14 cellular contexts compared by ENCODE assay signal in the genomic region with DNA sequence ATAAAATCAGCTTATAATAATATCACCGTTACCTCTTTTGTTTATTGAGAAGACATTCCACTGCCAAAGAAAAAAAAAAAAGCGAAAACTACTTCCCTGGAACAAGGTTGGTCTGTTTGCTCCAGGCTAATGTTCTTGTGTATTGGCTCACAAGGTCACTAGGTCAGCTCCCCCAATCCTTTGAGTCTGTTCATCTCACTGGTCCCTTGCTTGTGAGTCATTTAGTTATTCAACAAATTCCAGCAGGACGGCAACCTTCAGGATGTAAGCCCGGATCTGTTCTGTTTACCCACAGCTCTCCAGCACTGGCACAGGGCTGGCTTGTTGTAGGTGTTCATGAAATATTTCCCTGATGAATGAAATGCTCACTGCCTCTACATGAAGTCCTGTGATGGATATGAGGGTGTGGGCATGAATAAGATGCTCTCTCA. TPM values are rescaled to one million over a fixed set of nuclear protein-coding genes. Genes with fewer than 3 reads are reported as not detected.
A peak's percentile ranks its signal among the peaks of the same experiment; 100 is the strongest.
DNase-seq lines count a peak whose midpoint lies in the region; ATAC-seq and TF ChIP-seq lines count a peak whose summit lies in the region.
"Had no signal": no experiment of that assay in that cellular context is flagged by ENCODE, and none has a peak within 500 bp of the region (broad histone marks: within the 10 kb centered on the region; RNA-seq: fewer than 3 reads in every experiment).

No MANE protein-coding gene starts in this region.

- H3K27ac ChIP-seq in lower lobe of right lung, result no peak overlapping the region
- H3K27ac ChIP-seq in suprapubic skin, result no peak overlapping the region
- H3K27ac ChIP-seq: adrenal gland, upper lobe of left lung had no signal

- peak; percentile 86 for DNase-seq in Caki2 (ENCODE audit: low read depth)
- DNase-seq in MG63, result peak; percentile 69
- peak; percentile 15 to 47 for DNase-seq in cardiac fibroblast (ENCODE audit: low read depth in 2 of 2)
- DNase-seq in lower lobe of right lung, result no peak
- no peak for DNase-seq in NCI-H446 treated with DMSO at 0.1 percent for 48 hours (lab: John Stamatoyannopoulos, UW)
- no peak for DNase-seq in stimulated activated naive CD8-positive, alpha-beta T cell treated with anti-CD3 and anti-CD28 coated beads, Interleukin-15, Interleukin-2, amounts not matched to agents 100 U/mL and 50 U/mL, for 24 hours
- no peak for DNase-seq in mesothelial cell of epicardium (ENCODE audit: low spot score in 2 of 2, unreplicated experiment in 2 of 2)
- no peak for DNase-seq in suprapubic skin (ENCODE audit: low spot score in 2 of 2)
- DNase-seq: activated CD8-positive, alpha-beta memory T cell treated with anti-CD3 and anti-CD28 coated beads, Interleukin-2, amount 50 U/mL, for 4 hours; adrenal gland; effector memory CD4-positive, alpha-beta T cell; naive B cell; NCI-H1417 had no signal

- H3K27me3 ChIP-seq in MG63 (no peaks in the 10 kb centered on the region), lower lobe of right lung (ENCODE audit: low read depth) (peaks cover 39% of the 10 kb centered on the region), suprapubic skin (peaks cover 77% of the 10 kb centered on the region)

- H3K9me3 ChIP-seq in MG63, result no peaks in the 10 kb centered on the region
- H3K9me3 ChIP-seq in lower lobe of right lung, result no peaks in the 10 kb centered on the region
- no peaks in the 10 kb centered on the region for H3K9me3 ChIP-seq in suprapubic skin
- H3K9me3 ChIP-seq: adrenal gland, upper lobe of left lung had no signal

- no peak overlapping the region for H3K4me3 Mint-ChIP-seq in mesothelial cell of epicardium
- H3K4me3 Mint-ChIP-seq: naive B cell had no signal

- in situ Hi-C loops in Caki2 (cut with HindIII; ENCODE audit: low pct_unique_long_range_greater_than_20kb, low sequenced_read_pairs), result no loop called here

- ATAC-seq in lower lobe of right lung, result peak; percentile 20 to 67
- no peak for ATAC-seq in stimulated activated naive CD8-positive, alpha-beta T cell treated with anti-CD3 and anti-CD28 coated beads, Interleukin-15, Interleukin-2, amounts not matched to agents 100 U/mL and 50 U/mL, for 24 hours

- TF ChIP-seq EP300 in suprapubic skin (IDR thresholded peaks at IDR 0.05), result no peak

- no peaks in the 10 kb centered on the region for H3K9me3 Mint-ChIP-seq in mesothelial cell of epicardium

- peaks cover 40% of the 10 kb centered on the region for H3K27me3 Mint-ChIP-seq in mesothelial cell of epicardium (ENCODE audit: low read depth)

- H3K4me1 ChIP-seq in lower lobe of right lung, result no peaks in the 10 kb centered on the region
- H3K4me1 ChIP-seq in suprapubic skin, result peaks cover 10% of the 10 kb centered on the region
- H3K4me1 ChIP-seq: adrenal gland had no signal

- no peak for TF ChIP-seq POLR2A in suprapubic skin (IDR thresholded peaks at IDR 0.05)

- H3K4me1 Mint-ChIP-seq in mesothelial cell of epicardium, result peaks cover 15% of the 10 kb centered on the region

- no peak for TF ChIP-seq CTCF in cardiac fibroblast (IDR thresholded peaks at IDR 0.05; ENCODE audit: low read depth, low read length)
- no peak for TF ChIP-seq CTCF in lower lobe of right lung (IDR thresholded peaks at IDR 0.05)
- TF ChIP-seq CTCF in mesothelial cell of epicardium (IDR thresholded peaks at IDR 0.05; ENCODE audit: unreplicated experiment), result no peak
- no peak for TF ChIP-seq CTCF in suprapubic skin (IDR thresholded peaks at IDR 0.05)

- H3K36me3 ChIP-seq in MG63, result no peaks in the 10 kb centered on the region
- no peaks in the 10 kb centered on the region for H3K36me3 ChIP-seq in lower lobe of right lung
- no peaks in the 10 kb centered on the region for H3K36me3 ChIP-seq in suprapubic skin
- H3K36me3 ChIP-seq: adrenal gland, upper lobe of left lung had no signal

- 51% methylated on average over 4 of the region's 4 CpGs for WGBS in suprapubic skin

- no peak overlapping the region for H3K27ac Mint-ChIP-seq in mesothelial cell of epicardium
- H3K27ac Mint-ChIP-seq: naive B cell had no signal

- no peak overlapping the region for H3K4me3 ChIP-seq in MG63
- H3K4me3 ChIP-seq in cardiac fibroblast (replicated peaks in 1 of 2; ENCODE audit: low read depth in 2 of 2, low read length in 2 of 2), result no peak overlapping the region
- no peak overlapping the region for H3K4me3 ChIP-seq in lower lobe of right lung
- H3K4me3 ChIP-seq in suprapubic skin, result no peak overlapping the region
- H3K4me3 ChIP-seq: adrenal gland, upper lobe of left lung had no signal

- intact Hi-C loops in lower lobe of right lung (cut with DNase I), result no loop called here

- H3K36me3 Mint-ChIP-seq in mesothelial cell of epicardium, result no peaks in the 10 kb centered on the region
- H3K36me3 Mint-ChIP-seq: naive B cell had no signal

RNA-seq across cellular contexts. Expression of a gene that starts 3.3 kb away (rescaled TPM):
- 3.2 and 4.3 TPM in 2 replicates for total RNA-seq in Caki2 (2014; rRNA removed; shearing (Covaris generic); ENCODE audit: low replicate concordance)
- total RNA-seq in MG63 (2014; rRNA removed; shearing (Covaris generic); ENCODE audit: low replicate concordance), result not detected in 2 replicates
- 0.83 TPM for total RNA-seq in lower lobe of right lung
- total RNA-seq in mesothelial cell of epicardium, result 0.33 to 0.54 TPM (median 0.45 TPM) in 3 replicates
- 100 to 1,000 TPM in 2 of 4 donors, 10 to 100 TPM in 2; 30.2 to 139 (median 74.5) TPM for total RNA-seq in suprapubic skin
- total RNA-seq: adrenal gland had no signal

RNA-seq across cellular contexts. Expression of a gene that starts 23.9 kb away (rescaled TPM):
- not detected in 2 replicates for total RNA-seq in Caki2 (2014; rRNA removed; shearing (Covaris generic); ENCODE audit: low replicate concordance)
- not detected in 2 replicates for total RNA-seq in MG63 (2014; rRNA removed; shearing (Covaris generic); ENCODE audit: low replicate concordance)
- total RNA-seq in lower lobe of right lung (not detected), mesothelial cell of epicardium (not detected in 3 replicates), suprapubic skin (not detected)
- total RNA-seq: adrenal gland had no signal

Comparison
In these comparisons a context has a peak if more than half of its experiments do, and no peak if none do; other contexts are left out.
1. DNase-seq: peak in Caki2 (single experiment), MG63 (single experiment) and cardiac fibroblast (2 of 2); none in lower lobe of right lung (single experiment), NCI-H446 treated with DMSO at 0.1 percent for 48 hours (single experiment), stimulated activated naive CD8-positive, alpha-beta T cell treated with anti-CD3 and anti-CD28 coated beads, Interleukin-15, Interleukin-2, amounts not matched to agents 100 U/mL and 50 U/mL, for 24 hours (single experiment), mesothelial cell of epicardium (0 of 2) and suprapubic skin (0 of 2).